7 cellular contexts compared by ENCODE assay signal in genomic region chr3:12405432-12406272, GRCh38.
DNase-seq lines count a peak whose midpoint lies in the region; ATAC-seq, FAIRE-seq and TF ChIP-seq lines count a peak whose summit lies in the region.

No MANE protein-coding gene starts in this region.

- DNase-seq in MV-4-11 (lab: John Stamatoyannopoulos, UW) (peak; percentile 90), coronary artery (ENCODE audit: low spot score) (peak; percentile 79), medulla oblongata (ENCODE audit: extremely low spot score) (peak; percentile 39), urothelium cell line (ENCODE audit: low spot score) (peak; percentile 83)
- no peak for DNase-seq in activated CD4-positive, CD25-positive, alpha-beta regulatory T cell treated with anti-CD3 and anti-CD28 coated beads, Interleukin-2, amount 50 U/mL, for 72 hours

- FAIRE-seq in urothelium cell line (lab: Jason Lieb, UNC) = no peak

- H3K4me3 ChIP-seq in coronary artery = peak overlapping the region; percentile 25

- TF ChIP-seq CTCF in coronary artery (IDR thresholded peaks at IDR 0.05) = no peak

- peak overlapping the region in 1 of 2 donors; percentile 70 for H3K27ac ChIP-seq in coronary artery

- ATAC-seq in GM18498 (IDR thresholded peaks at IDR 0.05; ENCODE audit: unreplicated experiment) (no peak), GM18505 (IDR thresholded peaks at IDR 0.05; ENCODE audit: unreplicated experiment) (no peak)

- no peak for TF ChIP-seq POLR2A in GM18505 (IDR thresholded peaks at IDR 0.05; ENCODE audit: borderline replicate concordance, extremely low read depth, insufficient read depth, insufficient read length)
